In the genomic region with DNA sequence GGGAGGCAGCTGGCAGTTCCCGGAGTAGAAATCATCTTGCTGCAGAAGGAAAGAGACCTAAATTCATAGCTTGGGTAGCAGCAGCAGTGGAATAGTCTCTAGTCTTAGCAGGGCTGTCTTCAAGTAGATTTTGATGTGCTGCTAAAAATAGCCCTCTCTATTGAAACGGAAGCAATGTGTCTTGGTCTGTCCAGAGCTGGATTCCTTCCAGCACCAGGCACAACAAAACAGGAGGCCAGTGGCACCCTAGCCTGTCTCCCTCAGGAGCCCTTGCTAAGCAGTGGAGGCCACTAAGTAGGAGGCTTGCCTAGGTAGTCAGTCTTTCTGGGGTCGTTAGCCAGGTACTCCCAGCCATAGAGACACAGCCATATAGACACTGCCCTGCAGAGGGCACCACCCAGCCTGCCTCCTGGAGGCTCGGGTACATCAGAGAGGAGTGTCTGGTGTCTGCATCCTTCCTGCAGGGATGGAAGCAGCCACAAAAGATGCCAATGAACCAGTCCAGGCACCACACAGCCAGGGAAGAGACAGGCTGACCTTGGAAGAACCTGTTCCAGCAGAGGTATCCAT, we compare ENCODE assay signal across 7 cellular contexts.
A peak's percentile ranks its signal among the peaks of the same experiment; 100 is the strongest.
DNase-seq lines count a peak whose midpoint lies in the region; ATAC-seq and TF ChIP-seq lines count a peak whose summit lies in the region.

No MANE protein-coding gene starts in this region.

- peak; percentile 37 for DNase-seq in HuH-7 (ENCODE audit: low spot score)
- DNase-seq in activated CD4-positive, alpha-beta T cell treated with anti-CD3 and anti-CD28 coated beads, Interleukin-2, amount 50 U/mL, for 1 hour: peak; percentile 7
- DNase-seq in iPS DF 6.9 (ENCODE audit: low read depth, low spot score): peak; percentile 55
- no peak for DNase-seq in NCI-H1048 (lab: John Stamatoyannopoulos, UW)
- no peak for DNase-seq in inferior parietal cortex (ENCODE audit: extremely low spot score)

- H3F3A ChIP-seq in DOHH2 (ENCODE audit: control insufficient read depth, insufficient read depth): no peaks in the 10 kb centered on the region

- H3K4me3 ChIP-seq in DOHH2 (ENCODE audit: low read length) (no peak overlapping the region), iPS DF 6.9 (ENCODE audit: low read length) (no peak overlapping the region)

- H3K36me3 ChIP-seq in DOHH2 (ENCODE audit: control insufficient read depth, low read length) (peaks cover 41% of the 10 kb centered on the region), iPS DF 6.9 (ENCODE audit: control insufficient read depth, insufficient read depth, low read length) (no peaks in the 10 kb centered on the region)

- peak; percentile 60 for TF ChIP-seq CTCF in DOHH2 (IDR thresholded peaks at IDR 0.05; ENCODE audit: low read depth, low read length, poor library complexity, severe bottlenecking)

- ATAC-seq in HG03175 (IDR thresholded peaks at IDR 0.05; ENCODE audit: unreplicated experiment): no peak

- H3K4me2 ChIP-seq in DOHH2 (ENCODE audit: low read length): no peak overlapping the region

- H3K79me2 ChIP-seq in DOHH2 (ENCODE audit: control insufficient read depth, low read length): no peaks in the 10 kb centered on the region

- H4K20me1 ChIP-seq in DOHH2 (ENCODE audit: control insufficient read depth, insufficient read depth, low read depth, low read length): no peaks in the 10 kb centered on the region

- H3K27ac ChIP-seq in DOHH2 (ENCODE audit: low read depth, low read length) (no peak overlapping the region), iPS DF 6.9 (ENCODE audit: low read length) (no peak overlapping the region)

- no CpG with 5 or more reads among the region's 4 CpGs for WGBS in iPS DF 6.9 (ENCODE audit: insufficient coverage, insufficient read length)

- no peaks in the 10 kb centered on the region for H3K9me2 ChIP-seq in DOHH2 (replicated peaks; ENCODE audit: control insufficient read depth, low read length)

- no peaks in the 10 kb centered on the region for H3K27me3 ChIP-seq in DOHH2 (ENCODE audit: control insufficient read depth, low read length)
- H3K27me3 ChIP-seq in iPS DF 6.9 (ENCODE audit: control insufficient read depth, insufficient read depth, low read length): no peaks in the 10 kb centered on the region

- peaks cover 8% of the 10 kb centered on the region for H3K4me1 ChIP-seq in DOHH2 (ENCODE audit: control insufficient read depth, low read length)
- no peaks in the 10 kb centered on the region for H3K4me1 ChIP-seq in iPS DF 6.9 (ENCODE audit: control insufficient read depth, insufficient read depth, low read length)

- no peaks in the 10 kb centered on the region for H3K9me3 ChIP-seq in DOHH2 (ENCODE audit: control insufficient read depth, insufficient read depth, low read length)
- H3K9me3 ChIP-seq in iPS DF 6.9 (ENCODE audit: control insufficient read depth, insufficient read depth, low read length): no peaks in the 10 kb centered on the region

Comparison
In these comparisons a context has a peak if more than half of its experiments do, and no peak if none do; other contexts are left out.
1. DNase-seq: peak in HuH-7 (single experiment), activated CD4-positive, alpha-beta T cell treated with anti-CD3 and anti-CD28 coated beads, Interleukin-2, amount 50 U/mL, for 1 hour (single experiment) and iPS DF 6.9 (single experiment); none in NCI-H1048 (single experiment) and inferior parietal cortex (single experiment).